8 cellular contexts compared by ENCODE assay signal in the genomic region with DNA sequence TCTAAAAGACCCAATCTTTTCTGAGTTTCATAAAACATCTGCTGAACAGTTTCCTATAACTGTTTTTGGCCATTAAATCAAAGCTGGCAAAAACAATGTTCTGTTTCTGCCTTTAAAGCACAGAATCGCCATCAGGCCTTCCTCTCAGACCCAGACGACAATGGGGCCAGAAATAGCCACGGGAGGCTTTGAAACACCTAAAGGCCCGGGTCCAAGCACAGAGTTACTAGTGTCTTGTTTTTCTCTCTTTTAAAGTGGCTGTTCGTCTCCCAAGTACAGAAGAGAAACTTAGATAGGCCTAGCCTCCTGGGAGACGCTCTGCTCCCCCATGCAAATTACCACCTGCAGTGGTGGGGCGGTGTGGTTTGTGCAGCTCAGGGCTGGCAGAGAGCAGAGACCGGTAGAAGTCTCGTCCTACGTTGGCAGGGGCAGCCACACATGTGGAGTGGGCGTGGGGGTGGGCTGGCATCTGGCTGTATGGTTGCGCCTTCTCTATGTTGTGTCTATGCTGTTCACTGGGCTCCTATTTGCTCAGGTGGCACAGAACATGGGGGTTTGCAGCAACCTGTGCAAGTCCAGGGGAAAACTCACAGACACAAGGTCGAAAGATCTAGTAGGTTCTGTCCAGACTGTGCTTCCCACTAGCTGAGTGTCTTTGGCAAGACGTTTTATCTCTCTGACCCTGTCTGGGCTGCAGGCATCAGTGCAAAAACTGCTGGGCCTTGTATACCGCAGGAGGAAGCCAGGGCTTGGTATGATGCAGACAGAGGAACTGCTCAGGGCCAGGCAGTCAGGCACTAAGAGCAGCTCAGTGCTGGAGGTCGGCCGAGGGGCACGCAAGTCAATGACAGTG. TPM values are rescaled to one million over a fixed set of nuclear protein-coding genes. Genes with fewer than 3 reads are reported as not detected.
A peak's percentile ranks its signal among the peaks of the same experiment; 100 is the strongest.
DNase-seq lines count a peak whose midpoint lies in the region; ATAC-seq, FAIRE-seq and TF ChIP-seq lines count a peak whose summit lies in the region.

No MANE protein-coding gene starts in this region.

- H3K4me3 Mint-ChIP-seq in natural killer cell treated with Interleukin-12 subunit alpha and Interleukin-12 subunit beta and Interleukin-15 and Interleukin-18, amount 100 ng/mL, for 72 hours = peak overlapping the region; percentile 78

- ATAC-seq in GM21360 (IDR thresholded peaks at IDR 0.05; ENCODE audit: unreplicated experiment) = peak; percentile 94
- ATAC-seq in HG03575 (IDR thresholded peaks at IDR 0.05; ENCODE audit: extremely low read depth, insufficient number of reproducible peaks, low FRiP score, unreplicated experiment) = peak; percentile 81
- ATAC-seq in natural killer cell treated with Interleukin-12 subunit alpha and Interleukin-12 subunit beta and Interleukin-15 and Interleukin-18, amount 100 ng/mL, for 72 hours = peak; percentile 72 to 92

- DNase-seq in activated T-helper 1 cell treated with Interleukin-2 at 50 U/mL for 16 hours (ENCODE audit: low read depth) (peak; percentile 45), dedifferentiated amniotic fluid mesenchymal stem cell (ENCODE audit: extremely low spot score) (no peak), NOMO-1 (lab: John Stamatoyannopoulos, UW; ENCODE audit: unreplicated experiment in 2 of 2) (no peak), RCC 7860 (ENCODE audit: low spot score) (no peak)
- DNase-seq in natural killer cell treated with Interleukin-12 subunit alpha and Interleukin-12 subunit beta and Interleukin-15 and Interleukin-18, amount 100 ng/mL, for 72 hours (ENCODE audit: low spot score) = no peak

- peaks cover 3% of the 10 kb centered on the region for H3K36me3 ChIP-seq in DOHH2 (ENCODE audit: control insufficient read depth, low read length)

- peaks cover 27 to 37% of the 10 kb centered on the region in 2 donors for H3K4me1 Mint-ChIP-seq in natural killer cell treated with Interleukin-12 subunit alpha and Interleukin-12 subunit beta and Interleukin-15 and Interleukin-18, amount 100 ng/mL, for 72 hours (ENCODE audit: low read depth in 2 of 2)

- no peaks in the 10 kb centered on the region for H4K20me1 ChIP-seq in DOHH2 (ENCODE audit: control insufficient read depth, insufficient read depth, low read depth, low read length)

- H3K4me2 ChIP-seq in DOHH2 (ENCODE audit: low read length) = peak overlapping the region; percentile 79

- H3K9me2 ChIP-seq in DOHH2 (replicated peaks; ENCODE audit: control insufficient read depth, low read length) = no peaks in the 10 kb centered on the region

- H3F3A ChIP-seq in DOHH2 (ENCODE audit: control insufficient read depth, insufficient read depth) = peaks cover 52% of the 10 kb centered on the region

- TF ChIP-seq CTCF in DOHH2 (IDR thresholded peaks at IDR 0.05; ENCODE audit: low read depth, low read length, poor library complexity, severe bottlenecking) = no peak

- H3K9me3 ChIP-seq in DOHH2 (ENCODE audit: control insufficient read depth, insufficient read depth, low read length) = no peaks in the 10 kb centered on the region

- peaks cover 99% of the 10 kb centered on the region for H3K4me1 ChIP-seq in DOHH2 (ENCODE audit: control insufficient read depth, low read length)

- H3K79me2 ChIP-seq in DOHH2 (ENCODE audit: control insufficient read depth, low read length) = no peaks in the 10 kb centered on the region

- H3K27ac ChIP-seq in DOHH2 (ENCODE audit: low read depth, low read length) = peak overlapping the region; percentile 100

- H3K27me3 ChIP-seq in DOHH2 (ENCODE audit: control insufficient read depth, low read length) = no peaks in the 10 kb centered on the region

- no peaks in the 10 kb centered on the region for H3K27me3 Mint-ChIP-seq in natural killer cell treated with Interleukin-12 subunit alpha and Interleukin-12 subunit beta and Interleukin-15 and Interleukin-18, amount 100 ng/mL, for 72 hours

- no peak for FAIRE-seq in RCC 7860 (lab: Jason Lieb, UNC)

- H3K9me3 Mint-ChIP-seq in natural killer cell treated with Interleukin-12 subunit alpha and Interleukin-12 subunit beta and Interleukin-15 and Interleukin-18, amount 100 ng/mL, for 72 hours = no peaks in the 10 kb centered on the region

- peak overlapping the region; percentile 77 to 91 for H3K27ac Mint-ChIP-seq in natural killer cell treated with Interleukin-12 subunit alpha and Interleukin-12 subunit beta and Interleukin-15 and Interleukin-18, amount 100 ng/mL, for 72 hours

- H3K36me3 Mint-ChIP-seq in natural killer cell treated with Interleukin-12 subunit alpha and Interleukin-12 subunit beta and Interleukin-15 and Interleukin-18, amount 100 ng/mL, for 72 hours = no peaks in the 10 kb centered on the region

- peak overlapping the region; percentile 57 for H3K4me3 ChIP-seq in DOHH2 (ENCODE audit: low read length)

RNA-seq across cellular contexts. Expression of gene ETS1, which starts 23.6 kb away (rescaled TPM):
- total RNA-seq in natural killer cell treated with Interleukin-12 subunit alpha and Interleukin-12 subunit beta and Interleukin-15 and Interleukin-18, amount 100 ng/mL, for 72 hours = 100 to 1,000 TPM; 521 to 738 TPM
